Comparison of ENCODE assay signal across 6 cellular contexts in genomic region chr16:66899945-66900688, GRCh38.
DNase-seq lines count a peak whose midpoint lies in the region; ATAC-seq lines count a peak whose summit lies in the region.

No MANE protein-coding gene starts in this region.

- peak overlapping the region in 1 of 2 donors; percentile 35 for H3K4me3 ChIP-seq in stomach smooth muscle (ENCODE audit: low read length in 2 of 2)

- peak overlapping the region; percentile 98 for H3K27ac ChIP-seq in stomach smooth muscle (ENCODE audit: low read length)

- peaks cover 75% of the 10 kb centered on the region for H3K4me1 ChIP-seq in stomach smooth muscle (ENCODE audit: control insufficient read depth, insufficient read depth, low read length)

- no peaks in the 10 kb centered on the region for H3K9me3 ChIP-seq in stomach smooth muscle (ENCODE audit: control insufficient read depth in 2 of 2, low read length in 2 of 2)

- DNase-seq in NCI-H2029 (lab: John Stamatoyannopoulos, UW) (peak; percentile 43), NCI-H2029 treated with DMSO at 0.1 percent for 48 hours (lab: John Stamatoyannopoulos, UW) (no peak), fibroblast of peridontal ligament (ENCODE audit: extremely low read depth) (peak; percentile 65)

- no peaks in the 10 kb centered on the region for H3K27me3 ChIP-seq in stomach smooth muscle (ENCODE audit: control insufficient read depth in 1 of 2, insufficient read depth in 2 of 2, low read length in 2 of 2)

- H3K36me3 ChIP-seq in stomach smooth muscle (ENCODE audit: control insufficient read depth in 2 of 2, insufficient read depth in 2 of 2, low read length in 2 of 2): no peaks in the 10 kb centered on the region

- ATAC-seq in HG02852 (IDR thresholded peaks at IDR 0.05; ENCODE audit: unreplicated experiment) (no peak), HG02763 (IDR thresholded peaks at IDR 0.05; ENCODE audit: unreplicated experiment) (no peak)

- peak overlapping the region; percentile 34 to 73 for H3K9ac ChIP-seq in stomach smooth muscle (ENCODE audit: low read length in 2 of 2)
